In the genomic region with DNA sequence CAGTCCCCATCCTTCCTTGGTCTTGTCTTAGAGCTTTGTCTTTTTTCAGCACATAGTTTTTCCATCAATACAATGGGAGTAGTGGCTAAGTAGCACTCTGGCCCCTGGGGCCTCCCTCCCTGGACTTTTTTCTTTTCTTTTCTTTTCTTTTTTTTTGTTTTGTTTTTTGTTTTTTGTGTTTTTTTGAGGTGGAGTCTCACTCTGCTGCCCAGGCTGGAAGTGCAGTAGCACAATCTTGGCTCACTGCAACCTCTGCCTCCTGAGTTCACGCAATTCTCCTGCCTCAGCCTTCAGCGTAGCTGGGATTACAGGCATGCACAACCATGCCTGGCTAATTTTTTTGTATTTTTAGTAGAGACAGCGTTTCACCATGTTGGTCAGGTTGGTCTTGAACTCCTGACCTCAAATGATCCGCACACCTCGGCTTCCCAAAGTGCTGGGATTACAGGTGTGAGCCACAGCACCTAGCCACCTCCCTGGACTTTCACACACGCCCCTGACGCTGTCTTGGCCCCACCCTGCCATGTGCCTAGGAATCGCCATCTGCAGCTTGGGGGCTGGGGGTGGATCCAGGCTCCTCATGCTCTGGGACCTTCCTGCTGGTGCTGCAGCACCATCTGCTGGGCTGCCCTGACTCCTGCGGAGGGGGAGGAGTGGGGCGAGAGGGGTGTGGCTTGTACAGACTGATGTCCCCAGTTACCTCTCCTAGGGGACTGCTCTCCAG, we compare ENCODE assay signal across 1 cellular context.
TF ChIP-seq lines count a peak whose summit lies in the region.

No MANE protein-coding gene starts in this region.

TF ChIP-seq in K562, 482 proteins besides CTCF, POLR2A, EP300 and RAD21 (continued from another document and continues in another):
- peak; percentile 43; the same call in 1 of the 2 replicates for TF ChIP-seq GATAD2A (IDR thresholded peaks at IDR 0.05)
- peak in 1 of 2 experiments; percentile 54; a peak in 1 of 4 replicates for TF ChIP-seq FOXK2 (conservative IDR thresholded peaks at IDR 0.05 in 1 of 2, IDR thresholded peaks at IDR 0.05 in 1 of 2; ENCODE audit: low read depth in 2 of 2)
- TF ChIP-seq POLR2G (IDR thresholded peaks at IDR 0.05; ENCODE audit: low read depth, low read length), result peak; percentile 31; the same call in 1 of the 2 replicates
- TF ChIP-seq GABPB1 (CRISPR knock-in tag; IDR thresholded peaks at IDR 0.05), result peak; percentile 72
- 0 out of 2 replicates have a peak, but pooled peaks have one; percentile 34 for TF ChIP-seq ZNF232 (CRISPR knock-in tag; IDR thresholded peaks at IDR 0.05)
- TF ChIP-seq, protein P1, sequence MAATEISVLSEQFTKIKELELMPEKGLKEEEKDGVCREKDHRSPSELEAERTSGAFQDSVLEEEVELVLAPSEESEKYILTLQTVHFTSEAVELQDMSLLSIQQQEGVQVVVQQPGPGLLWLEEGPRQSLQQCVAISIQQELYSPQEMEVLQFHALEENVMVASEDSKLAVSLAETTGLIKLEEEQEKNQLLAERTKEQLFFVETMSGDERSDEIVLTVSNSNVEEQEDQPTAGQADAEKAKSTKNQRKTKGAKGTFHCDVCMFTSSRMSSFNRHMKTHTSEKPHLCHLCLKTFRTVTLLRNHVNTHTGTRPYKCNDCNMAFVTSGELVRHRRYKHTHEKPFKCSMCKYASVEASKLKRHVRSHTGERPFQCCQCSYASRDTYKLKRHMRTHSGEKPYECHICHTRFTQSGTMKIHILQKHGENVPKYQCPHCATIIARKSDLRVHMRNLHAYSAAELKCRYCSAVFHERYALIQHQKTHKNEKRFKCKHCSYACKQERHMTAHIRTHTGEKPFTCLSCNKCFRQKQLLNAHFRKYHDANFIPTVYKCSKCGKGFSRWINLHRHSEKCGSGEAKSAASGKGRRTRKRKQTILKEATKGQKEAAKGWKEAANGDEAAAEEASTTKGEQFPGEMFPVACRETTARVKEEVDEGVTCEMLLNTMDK (IDR thresholded peaks at IDR 0.05; ENCODE audit: borderline replicate concordance, insufficient read depth, low read depth, low read length, poor library complexity, severe bottlenecking), result peak; percentile 60
- no peak for TF ChIP-seq GABPB2 (CRISPR knock-in tag; conservative IDR thresholded peaks at IDR 0.05)
- TF ChIP-seq CEBPB (tag; IDR thresholded peaks at IDR 0.05), result no peak
- no peak for TF ChIP-seq CAMTA2 (CRISPR knock-in tag; conservative IDR thresholded peaks at IDR 0.05)
- peak; percentile 11 for TF ChIP-seq ARHGAP35 (IDR thresholded peaks at IDR 0.05; ENCODE audit: partially characterized antibody)
- TF ChIP-seq NONO (IDR thresholded peaks at IDR 0.05; ENCODE audit: low read depth in 2 of 2, low read length in 1 of 2), result peak in 1 of 2 experiments; percentile 87; a peak in 2 of 4 replicates
- peak; percentile 94 for TF ChIP-seq EP400 (IDR thresholded peaks at IDR 0.05)
- TF ChIP-seq MXI1 (IDR thresholded peaks at IDR 0.05; ENCODE audit: low read depth, low read length), result peak; percentile 87
- no peak for TF ChIP-seq MCM7 (IDR thresholded peaks at IDR 0.05)
- TF ChIP-seq SAP30 (IDR thresholded peaks at IDR 0.05; ENCODE audit: borderline replicate concordance, insufficient read depth, low read depth, low read length, poor library complexity, severe bottlenecking), result peak; percentile 71
- TF ChIP-seq CREB1 (IDR thresholded peaks at IDR 0.05), result no peak
- peak; percentile 58 for TF ChIP-seq CREB1 (CRISPR knock-in tag; IDR thresholded peaks at IDR 0.05)
- no peak for TF ChIP-seq PYGO2 (tag; IDR thresholded peaks at IDR 0.05)
- TF ChIP-seq ESRRA (IDR thresholded peaks at IDR 0.05; ENCODE audit: borderline replicate concordance, low read depth), result peak; percentile 68; the same call in 1 of the 2 replicates
- peak; percentile 93 to 99 for TF ChIP-seq MAZ (CRISPR knock-in tag; conservative IDR thresholded peaks at IDR 0.05 in 1 of 2, IDR thresholded peaks at IDR 0.05 in 1 of 2)
- 0 out of 2 replicates have a peak, but pooled peaks have one; percentile 67 for TF ChIP-seq AFF4 (CRISPR knock-in tag; IDR thresholded peaks at IDR 0.05)
- TF ChIP-seq UBTF (IDR thresholded peaks at IDR 0.05; ENCODE audit: borderline replicate concordance in 1 of 2, low read depth in 2 of 2, low read length in 2 of 2), result 0 out of 4 replicates have a peak, but pooled peaks of 1 of the 2 experiments have one; percentile 24
- TF ChIP-seq FOS (IDR thresholded peaks at IDR 0.05; ENCODE audit: extremely low read depth, insufficient read length), result no peak
- no peak for TF ChIP-seq ATF1 (CRISPR knock-in tag; IDR thresholded peaks at IDR 0.05)
- TF ChIP-seq ATF1 (tag; IDR thresholded peaks at IDR 0.05), result peak; percentile 62
- peak; percentile 99 for TF ChIP-seq MYC (IDR thresholded peaks at IDR 0.05; ENCODE audit: low read depth, low read length)
- TF ChIP-seq MYC (CRISPR knock-in tag; IDR thresholded peaks at IDR 0.05; ENCODE audit: borderline replicate concordance, low read depth), result no peak
- TF ChIP-seq ZNF197 (CRISPR knock-in tag; IDR thresholded peaks at IDR 0.05; ENCODE audit: low read depth), result no peak
- TF ChIP-seq KLF16 (IDR thresholded peaks at IDR 0.05), result no peak
- TF ChIP-seq KDM1A (IDR thresholded peaks at IDR 0.05), result no peak; a peak in 1 of 4 replicates
- 0 out of 2 replicates have a peak, but pooled peaks have one; percentile 39 for TF ChIP-seq SMARCA4 (IDR thresholded peaks at IDR 0.05)
- peak in 1 of 2 experiments; percentile 77; a peak in 1 of 4 replicates for TF ChIP-seq SRF (CRISPR knock-in tag; IDR thresholded peaks at IDR 0.05)
- 0 out of 2 replicates have a peak, but pooled peaks have one; percentile 29 for TF ChIP-seq PHB2 (IDR thresholded peaks at IDR 0.05; ENCODE audit: low read depth)
- no peak for TF ChIP-seq ZNF639 (CRISPR knock-in tag; conservative IDR thresholded peaks at IDR 0.05 in 1 of 2, IDR thresholded peaks at IDR 0.05 in 1 of 2)
- peak; percentile 71 for TF ChIP-seq USF1 (CRISPR knock-in tag; IDR thresholded peaks at IDR 0.05)
